ENCODE assay signal across 16 cellular contexts in the genomic region with DNA sequence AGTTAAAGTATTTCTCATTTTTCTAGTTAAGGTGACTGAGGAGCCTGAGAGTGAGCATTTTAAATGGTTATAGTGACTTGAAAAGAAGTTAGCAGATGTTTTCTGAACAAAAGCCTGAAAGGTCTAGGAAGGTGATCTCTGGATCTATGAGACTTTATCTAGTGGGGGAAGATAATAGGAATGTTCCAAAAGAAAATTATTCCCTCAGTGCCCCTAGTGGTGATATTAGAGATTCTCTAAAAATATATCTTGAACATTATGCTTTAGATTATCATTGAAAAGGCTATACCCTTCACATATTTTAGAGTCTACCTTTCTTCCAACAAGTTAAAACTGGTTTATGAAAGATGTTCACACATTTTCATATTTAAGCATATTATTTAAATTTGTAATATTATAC.
DNase-seq lines count a peak whose midpoint lies in the region; ATAC-seq and TF ChIP-seq lines count a peak whose summit lies in the region.
"Had no signal": no experiment of that assay in that cellular context is flagged by ENCODE, and none has a peak within 500 bp of the region (broad histone marks: within the 10 kb centered on the region; RNA-seq: fewer than 3 reads in every experiment).

No MANE protein-coding gene starts in this region.

- in situ Hi-C loops in ACHN (cut with HindIII; ENCODE audit: low pct_ligation_motif_present, low pct_unique_long_range_greater_than_20kb, low sequenced_read_pairs), result no loop called here

- no peak overlapping the region for H3K4me3 ChIP-seq in PC-9
- H3K4me3 ChIP-seq: esophagus muscularis mucosa, heart right ventricle had no signal

- no peaks in the 10 kb centered on the region for H3K9me2 ChIP-seq in PC-9 (ENCODE audit: insufficient read depth)

- POLR2A ChIA-PET in PC-9 (lab: Charles Lee; ENCODE audit: unreplicated experiment), result no interaction called here

- no peak overlapping the region for H3K4me2 ChIP-seq in PC-9

- intact Hi-C loops in PC-9 (cut with micrococcal nuclease; ENCODE audit: unreplicated experiment), result no loop called here

- H3K9me3 ChIP-seq in PC-9 (ENCODE audit: insufficient read depth, low read depth), result no peaks in the 10 kb centered on the region
- H3K9me3 ChIP-seq: esophagus muscularis mucosa, heart right ventricle had no signal

- no peaks in the 10 kb centered on the region for H3K4me1 ChIP-seq in PC-9 (replicated peaks; ENCODE audit: insufficient read depth)
- H3K4me1 ChIP-seq: esophagus muscularis mucosa, heart right ventricle had no signal

- H3K27me3 ChIP-seq in PC-9 (ENCODE audit: insufficient read depth, low read depth), result no peaks in the 10 kb centered on the region
- H3K27me3 ChIP-seq: esophagus muscularis mucosa, heart right ventricle had no signal

- no peaks in the 10 kb centered on the region for H3K27me3 Mint-ChIP-seq in glutamatergic neuron (ENCODE audit: unreplicated experiment)
- H3K27me3 Mint-ChIP-seq: dendritic cell treated with granulocyte-macrophage colony-stimulating factor and Interleukin-4, amounts not matched to agents 40 ng/mL and 50 ng/mL, for 4 days; stimulated activated naive CD8-positive, alpha-beta T cell treated with anti-CD3 and anti-CD28 coated beads, Interleukin-15, Interleukin-2, amounts not matched to agents 100 ng/mL and 50 ng/mL, for 24 hours had no signal

- no peaks in the 10 kb centered on the region for H3K9me3 Mint-ChIP-seq in glutamatergic neuron (ENCODE audit: unreplicated experiment)
- H3K9me3 Mint-ChIP-seq: dendritic cell treated with granulocyte-macrophage colony-stimulating factor and Interleukin-4, amounts not matched to agents 40 ng/mL and 50 ng/mL, for 4 days had no signal

- ATAC-seq in HG02852 (IDR thresholded peaks at IDR 0.05; ENCODE audit: unreplicated experiment), result no peak
- ATAC-seq: heart right ventricle had no signal

- H3K79me2 ChIP-seq in PC-9 (ENCODE audit: low read depth), result no peaks in the 10 kb centered on the region

- H4K20me1 ChIP-seq in PC-9 (ENCODE audit: insufficient read depth), result no peaks in the 10 kb centered on the region

- no peaks in the 10 kb centered on the region for H3K4me1 Mint-ChIP-seq in glutamatergic neuron (ENCODE audit: low read depth, unreplicated experiment)
- H3K4me1 Mint-ChIP-seq: CD14-positive monocyte had no signal

- no peaks in the 10 kb centered on the region for H3F3A ChIP-seq in PC-9 (ENCODE audit: insufficient read depth, low read depth)

- H3K36me3 Mint-ChIP-seq in glutamatergic neuron (ENCODE audit: unreplicated experiment), result no peaks in the 10 kb centered on the region
- H3K36me3 Mint-ChIP-seq: CD14-positive monocyte had no signal

- H3K27ac ChIP-seq in PC-9, result no peak overlapping the region
- H3K27ac ChIP-seq: esophagus muscularis mucosa, heart right ventricle had no signal

- CTCF ChIA-PET in PC-9 (lab: Charles Lee), result no interaction called here

- H3K36me3 ChIP-seq in PC-9 (ENCODE audit: low read depth), result no peaks in the 10 kb centered on the region
- H3K36me3 ChIP-seq: esophagus muscularis mucosa, heart right ventricle had no signal

- no TSS peak for BruUV-seq in PC-9 (replicated peaks; lab: Mats Ljungman, UMichigan)

- TF ChIP-seq CTCF in GM12872 (IDR thresholded peaks at IDR 0.05; ENCODE audit: insufficient read depth, low read depth, low read length) (0 out of 3 replicates have a peak, but pooled peaks have one; percentile 4), PC-9 (conservative IDR thresholded peaks at IDR 0.05) (peak; percentile 64), glutamatergic neuron (IDR thresholded peaks at IDR 0.05; ENCODE audit: partially characterized antibody, unreplicated experiment) (peak; percentile 59)

- H3K27ac Mint-ChIP-seq in glutamatergic neuron (ENCODE audit: unreplicated experiment), result no peak overlapping the region
- H3K27ac Mint-ChIP-seq: CD14-positive monocyte; dendritic cell treated with granulocyte-macrophage colony-stimulating factor and Interleukin-4, amounts not matched to agents 40 ng/mL and 50 ng/mL, for 4 days; stimulated activated naive CD8-positive, alpha-beta T cell treated with anti-CD3 and anti-CD28 coated beads, Interleukin-15, Interleukin-2, amounts not matched to agents 100 ng/mL and 50 ng/mL, for 24 hours had no signal

- H3K4me3 Mint-ChIP-seq in glutamatergic neuron (ENCODE audit: unreplicated experiment), result no peak overlapping the region
- H3K4me3 Mint-ChIP-seq: CD14-positive monocyte; dendritic cell treated with granulocyte-macrophage colony-stimulating factor and Interleukin-4, amounts not matched to agents 40 ng/mL and 50 ng/mL, for 4 days; stimulated activated naive CD8-positive, alpha-beta T cell treated with anti-CD3 and anti-CD28 coated beads, Interleukin-15, Interleukin-2, amounts not matched to agents 100 ng/mL and 50 ng/mL, for 24 hours had no signal

- no peak overlapping the region for H2AFZ ChIP-seq in PC-9

- DNase-seq in ACHN, result peak; percentile 0
- no peak for DNase-seq in PC-9
- no peak for DNase-seq in glutamatergic neuron
- no peak for DNase-seq in DMS114 treated with DMSO at 0.1 percent for 48 hours (lab: John Stamatoyannopoulos, UW; ENCODE audit: unreplicated experiment)
- no peak for DNase-seq in T-helper 9 cell
- no peak for DNase-seq in hypothalamus (lab: John Stamatoyannopoulos, UW)
- DNase-seq: activated effector memory CD4-positive, alpha-beta T cell treated with Interleukin-2 at 50 U/mL for 16 hours; heart right ventricle; midbrain; NCI-H2081 had no signal

Comparison
In these comparisons a context has a peak if more than half of its experiments do, and no peak if none do; other contexts are left out.
1. CTCF ChIP-seq: peak in every context shown above with its lines; median percentile 64 in PC-9; 59 in glutamatergic neuron; 4 in GM12872.